Comparison of ENCODE assay signal across 9 cellular contexts in genomic region chr10:99966306-99966705, GRCh38. TPM values are rescaled to one million over a fixed set of nuclear protein-coding genes. Genes with fewer than 3 reads are reported as not detected.
DNase-seq lines count a peak whose midpoint lies in the region; ATAC-seq, FAIRE-seq and TF ChIP-seq lines count a peak whose summit lies in the region.
"Had no signal": no experiment of that assay in that cellular context is flagged by ENCODE, and none has a peak within 500 bp of the region (broad histone marks: within the 10 kb centered on the region; RNA-seq: fewer than 3 reads in every experiment).

No MANE protein-coding gene starts in this region.

- TF ChIP-seq CTCF in endothelial cell (IDR thresholded peaks at IDR 0.05; ENCODE audit: unreplicated experiment) = no peak
- no peak for TF ChIP-seq CTCF in parathyroid adenoma (IDR thresholded peaks at IDR 0.05)
- TF ChIP-seq CTCF in activated CD8-positive, alpha-beta T cell treated with anti-CD3 and anti-CD28 coated beads for 36 hours (IDR thresholded peaks at IDR 0.05) = no peak
- no peak for TF ChIP-seq CTCF in thyroid gland (IDR thresholded peaks at IDR 0.05)

- H3K9me3 ChIP-seq in parathyroid adenoma (ENCODE audit: control insufficient read depth, low read length) (no peaks in the 10 kb centered on the region), thyroid gland (no peaks in the 10 kb centered on the region)

- H3K4me1 ChIP-seq in parathyroid adenoma (peaks cover 38% of the 10 kb centered on the region), thyroid gland (peaks cover 0 to 4% of the 10 kb centered on the region in 2 donors)

- H3K9me3 Mint-ChIP-seq in endothelial cell (ENCODE audit: unreplicated experiment) = no peaks in the 10 kb centered on the region
- H3K9me3 Mint-ChIP-seq in activated CD8-positive, alpha-beta T cell treated with anti-CD3 and anti-CD28 coated beads for 36 hours = no peaks in the 10 kb centered on the region

- H3K27ac ChIP-seq in parathyroid adenoma (peak overlapping the region; percentile 93), thyroid gland (no peak overlapping the region)

- ATAC-seq in activated CD8-positive, alpha-beta T cell treated with anti-CD3 and anti-CD28 coated beads for 36 hours = no peak

- CTCF ChIA-PET in activated CD8-positive, alpha-beta T cell treated with anti-CD3 and anti-CD28 coated beads for 36 hours (lab: Charles Lee) = interaction anchor here (1.0 to 2.2 kb wide), 3 partner anchors 13 to 120 kb away, joined by 3 to 6 read pairs (median 5); no protein-coding TSS in a partner anchor

- no peak overlapping the region for H3K9ac ChIP-seq in parathyroid adenoma

- peak overlapping the region; percentile 48 for H3K4me2 ChIP-seq in parathyroid adenoma (ENCODE audit: low read length)

- no peak for TF ChIP-seq POLR2A in thyroid gland (IDR thresholded peaks at IDR 0.05)

- DNase-seq in GM04503 (ENCODE audit: low read depth) (peak; percentile 55), RCC 7860 (ENCODE audit: low spot score) (peak; percentile 99), endothelial cell (ENCODE audit: low spot score) (no peak), NCI-H2029 treated with DMSO at 0.1 percent for 48 hours (lab: John Stamatoyannopoulos, UW) (no peak), thyroid gland (no peak)
- DNase-seq in stimulated activated CD4-positive, alpha-beta T cell treated with anti-CD3 and anti-CD28 coated beads, Interleukin-15, amount 100 ng/mL, for 24 hours = no peak
- DNase-seq in activated CD8-positive, alpha-beta T cell treated with anti-CD3 and anti-CD28 coated beads for 36 hours = no peak
- DNase-seq: GDM1 had no signal

- H3K79me2 ChIP-seq in parathyroid adenoma = peaks cover 13% of the 10 kb centered on the region

- POLR2A ChIA-PET in activated CD8-positive, alpha-beta T cell treated with anti-CD3 and anti-CD28 coated beads for 36 hours (lab: Charles Lee) = no interaction called here

- peaks cover 15% of the 10 kb centered on the region for H3K4me1 Mint-ChIP-seq in endothelial cell (ENCODE audit: unreplicated experiment)
- no peaks in the 10 kb centered on the region for H3K4me1 Mint-ChIP-seq in activated CD8-positive, alpha-beta T cell treated with anti-CD3 and anti-CD28 coated beads for 36 hours (ENCODE audit: low read depth)

- peak overlapping the region; percentile 43 for H3K4me3 ChIP-seq in parathyroid adenoma (ENCODE audit: low read depth, low read length)
- H3K4me3 ChIP-seq in thyroid gland (replicated peaks in 1 of 3) = no peak overlapping the region

- H3K27ac Mint-ChIP-seq in endothelial cell (ENCODE audit: unreplicated experiment) = peak overlapping the region; percentile 45
- H3K27ac Mint-ChIP-seq in activated CD8-positive, alpha-beta T cell treated with anti-CD3 and anti-CD28 coated beads for 36 hours = no peak overlapping the region

- 81 to 83% methylated on average over 3 of the region's 3 CpGs for WGBS in thyroid gland, 2 donors

- H3K27me3 ChIP-seq in parathyroid adenoma (ENCODE audit: control insufficient read depth, insufficient read depth, low read length) (no peaks in the 10 kb centered on the region), thyroid gland (no peaks in the 10 kb centered on the region)

- H3K27me3 Mint-ChIP-seq in endothelial cell (ENCODE audit: unreplicated experiment) = no peaks in the 10 kb centered on the region
- no peaks in the 10 kb centered on the region for H3K27me3 Mint-ChIP-seq in activated CD8-positive, alpha-beta T cell treated with anti-CD3 and anti-CD28 coated beads for 36 hours

- FAIRE-seq in RCC 7860 (lab: Jason Lieb, UNC) = peak; percentile 99

- H3K4me3 Mint-ChIP-seq in endothelial cell (ENCODE audit: unreplicated experiment) = no peak overlapping the region
- H3K4me3 Mint-ChIP-seq in activated CD8-positive, alpha-beta T cell treated with anti-CD3 and anti-CD28 coated beads for 36 hours = no peak overlapping the region

- peaks cover 18% of the 10 kb centered on the region for H3K36me3 Mint-ChIP-seq in endothelial cell (ENCODE audit: low read depth, unreplicated experiment)
- H3K36me3 Mint-ChIP-seq in activated CD8-positive, alpha-beta T cell treated with anti-CD3 and anti-CD28 coated beads for 36 hours (ENCODE audit: low read depth) = peaks cover 5% of the 10 kb centered on the region

- intact Hi-C loops in activated CD8-positive, alpha-beta T cell treated with anti-CD3 and anti-CD28 coated beads for 36 hours (cut with micrococcal nuclease) = no loop called here
- intact Hi-C loops in thyroid gland (cut with DNase I) = no loop called here

- H3K36me3 ChIP-seq in parathyroid adenoma (ENCODE audit: control insufficient read depth, insufficient read depth, low read length) = no peaks in the 10 kb centered on the region
- H3K36me3 ChIP-seq in thyroid gland = peaks cover 0 to 6% of the 10 kb centered on the region in 2 donors

- H2AFZ ChIP-seq in parathyroid adenoma = no peak overlapping the region

RNA-seq across cellular contexts. Expression of gene DNMBP, which starts 43.4 kb away (rescaled TPM):
- total RNA-seq in endothelial cell (ENCODE audit: unreplicated experiment) (21.8 TPM), thyroid gland (10 to 100 TPM; 11.7 to 17.4 (median 13.4) TPM)
- total RNA-seq in activated CD8-positive, alpha-beta T cell treated with anti-CD3 and anti-CD28 coated beads for 36 hours = 1 to 10 TPM; 2.6 to 2.9 TPM

Comparison
In these comparisons a context has a peak if more than half of its experiments do, and no peak if none do; other contexts are left out.
1. DNase-seq: peak in GM04503 (single experiment) and RCC 7860 (single experiment); none in endothelial cell (single experiment), NCI-H2029 treated with DMSO at 0.1 percent for 48 hours (single experiment), stimulated activated CD4-positive, alpha-beta T cell treated with anti-CD3 and anti-CD28 coated beads, Interleukin-15, amount 100 ng/mL, for 24 hours (single experiment), activated CD8-positive, alpha-beta T cell treated with anti-CD3 and anti-CD28 coated beads for 36 hours (single experiment) and thyroid gland (0 of 2).